Comparison of ENCODE assay signal across 17 cellular contexts in genomic region chr6:44561832-44562496, GRCh38.
DNase-seq lines count a peak whose midpoint lies in the region; ATAC-seq, FAIRE-seq and TF ChIP-seq lines count a peak whose summit lies in the region.
"Had no signal": no experiment of that assay in that cellular context is flagged by ENCODE, and none has a peak within 500 bp of the region (broad histone marks: within the 10 kb centered on the region; RNA-seq: fewer than 3 reads in every experiment).

No MANE protein-coding gene starts in this region.

- no peaks in the 10 kb centered on the region for H3K4me1 ChIP-seq in K562 (replicated peaks in 1 of 2; ENCODE audit: control insufficient read depth in 2 of 2, insufficient read depth in 2 of 2, low read length in 2 of 2)

- no peak for TF ChIP-seq POLR2A in NB4 (IDR thresholded peaks at IDR 0.05; ENCODE audit: extremely low read depth, insufficient read length)
- no peak for TF ChIP-seq POLR2A in K562 (conservative IDR thresholded peaks at IDR 0.05)
- no peak for TF ChIP-seq POLR2A in GM12892 (IDR thresholded peaks at IDR 0.05; ENCODE audit: low read depth, low read length)

- peaks cover 31% of the 10 kb centered on the region for H3K27me3 Mint-ChIP-seq in T-helper 2 cell treated with Interferon-gamma antibody and Interleukin-4, amounts not matched to agents 5 μg/mL and 100 μg/mL, for 36 hours (ENCODE audit: low read depth)

- no TSS peak for BruUV-seq in K562 (replicated peaks; lab: Mats Ljungman, UMichigan)

- POLR2A ChIA-PET in K562 (lab: Yijun Ruan, JAX) = interaction anchor here (1.1 kb wide), 1 partner anchor 8 kb away, joined by 5 read pairs; no protein-coding TSS in a partner anchor

- peak overlapping the region; percentile 44 for H3K4me3 Mint-ChIP-seq in T-helper 2 cell treated with Interferon-gamma antibody and Interleukin-4, amounts not matched to agents 5 μg/mL and 100 μg/mL, for 36 hours

- H3K27ac ChIP-seq in K562 (ENCODE audit: extremely low read depth, low read depth, low read length) = no peak overlapping the region
- H3K27ac ChIP-seq: C4-2B, esophagus muscularis mucosa, VCaP had no signal

- H2AFZ ChIP-seq in K562 (ENCODE audit: low read depth, low read length) = no peak overlapping the region

- no peaks in the 10 kb centered on the region for H3K36me3 ChIP-seq in K562 (ENCODE audit: control insufficient read depth, insufficient read depth, low read length)
- H3K36me3 ChIP-seq: esophagus muscularis mucosa had no signal

- intact Hi-C loops in K562 (cut with micrococcal nuclease) (loop anchor here (10.0 kb wide), 1 partner anchor 87 kb away; no protein-coding TSS in a partner anchor), posterior vena cava (cut with DNase I) (no loop called here)

- CTCF ChIA-PET in K562 (lab: Yijun Ruan, JAX; ENCODE audit: low intra/inter-chr PET ratio) = interaction anchor here (0.5 kb wide), 1 partner anchor 16 kb away, joined by 4 read pairs; no protein-coding TSS in a partner anchor

- H4K20me1 ChIP-seq in K562 (replicated peaks; ENCODE audit: control insufficient read depth, insufficient read depth, low read length) = 0 out of 2 replicates have a peak, but pooled peaks cover 6% of the 10 kb centered on the region

- no peak overlapping the region for H3K9ac ChIP-seq in K562 (ENCODE audit: insufficient read depth in 1 of 2, low read depth in 2 of 2, low read length in 2 of 2)

- WGBS in K562 (ENCODE audit: insufficient coverage, low coverage, missing lambda C conversion rate) = 0% methylated on average over 7 of the region's 7 CpGs

- H3K4me3 ChIP-seq in NB4 (ENCODE audit: low read depth, low read length) (no peak overlapping the region), K562 (no peak overlapping the region)

- no peaks in the 10 kb centered on the region for H3K36me3 Mint-ChIP-seq in T-helper 2 cell treated with Interferon-gamma antibody and Interleukin-4, amounts not matched to agents 5 μg/mL and 100 μg/mL, for 36 hours (ENCODE audit: low read depth)

- H3K9me3 ChIP-seq in K562 (replicated peaks; ENCODE audit: control insufficient read depth, insufficient read depth, low read depth, low read length) = no peaks in the 10 kb centered on the region
- H3K9me3 ChIP-seq: esophagus muscularis mucosa had no signal

- ATAC-seq in K562 = no peak
- no peak for ATAC-seq in GM21723 (IDR thresholded peaks at IDR 0.05; ENCODE audit: unreplicated experiment)
- ATAC-seq: PC-3, right cardiac atrium had no signal

- H3K27ac Mint-ChIP-seq in T-helper 2 cell treated with Interferon-gamma antibody and Interleukin-4, amounts not matched to agents 5 μg/mL and 100 μg/mL, for 36 hours = peak overlapping the region; percentile 47

- H3K9me3 Mint-ChIP-seq in T-helper 2 cell treated with Interferon-gamma antibody and Interleukin-4, amounts not matched to agents 5 μg/mL and 100 μg/mL, for 36 hours = no peaks in the 10 kb centered on the region

- no peak for DNase-seq in T-helper 2 cell treated with Interferon-gamma antibody and Interleukin-4, amounts not matched to agents 5 μg/mL and 100 μg/mL, for 36 hours (ENCODE audit: low spot score)
- DNase-seq in T-helper 2 cell (no peak), NB4 (ENCODE audit: low read depth) (peak; percentile 12), K562 (ENCODE audit: extremely low read depth in 1 of 4, low spot score in 3 of 4) (no peak), retina (peak; percentile 26), posterior vena cava (ENCODE audit: low spot score) (no peak), GM12892 (ENCODE audit: insufficient read length) (no peak)
- DNase-seq: activated naive CD4-positive, alpha-beta T cell treated with anti-CD3 and anti-CD28 coated beads, Interleukin-2, amount 50 U/mL, for 16 hours; GOT3; mesenchymal stem cell; NCI-H510A; PC-3 had no signal

- no peak overlapping the region for H3K4me2 ChIP-seq in K562 (ENCODE audit: insufficient read depth, low read length)

- TF ChIP-seq CTCF in NB4 (IDR thresholded peaks at IDR 0.05; ENCODE audit: low read depth, low read length) (no peak), K562 (IDR thresholded peaks at IDR 0.05 in 2 of 3, conservative IDR thresholded peaks at IDR 0.05 in 1 of 3; ENCODE audit: insufficient read depth in 2 of 3, low read depth in 1 of 3, low read length in 3 of 3) (no peak)

- in situ Hi-C loops in K562 (cut with MboI) = no loop called here

- H3K27me3 ChIP-seq in K562 (ENCODE audit: control insufficient read depth in 2 of 2, insufficient read depth in 2 of 2, low read length in 2 of 2) = peaks cover 31 to 51% of the 10 kb centered on the region in 2 experiments

- TF ChIP-seq RAD21 in K562 (CRISPR knock-in tag; conservative IDR thresholded peaks at IDR 0.05 in 1 of 2, IDR thresholded peaks at IDR 0.05 in 1 of 2) = no peak

- no peak for TF ChIP-seq EP300 in K562 (IDR thresholded peaks at IDR 0.05; ENCODE audit: low read length)

- H3K9me1 ChIP-seq in K562 (ENCODE audit: control insufficient read depth, insufficient read depth, low read length) = no peaks in the 10 kb centered on the region

- no peaks in the 10 kb centered on the region for H3K79me2 ChIP-seq in K562 (ENCODE audit: control insufficient read depth, insufficient read depth, low read length)

- FAIRE-seq in K562 (lab: Jason Lieb, UNC) = no peak
- FAIRE-seq in GM12892 (lab: Jason Lieb, UNC) = no peak

- H3K4me1 Mint-ChIP-seq in T-helper 2 cell treated with Interferon-gamma antibody and Interleukin-4, amounts not matched to agents 5 μg/mL and 100 μg/mL, for 36 hours (ENCODE audit: low read depth) = peaks cover 6% of the 10 kb centered on the region

TF ChIP-seq in K562, 482 proteins besides CTCF, POLR2A, EP300 and RAD21:
- TF ChIP-seq POLR2G (IDR thresholded peaks at IDR 0.05; ENCODE audit: low read depth, low read length) (no peak), MTA2 (IDR thresholded peaks at IDR 0.05; ENCODE audit: low read depth) (no peak), EZH2 (IDR thresholded peaks at IDR 0.05; ENCODE audit: borderline replicate concordance, low read depth, low read length) (0 out of 2 replicates have a peak, but pooled peaks have one; percentile 84), RBFOX2 (IDR thresholded peaks at IDR 0.05; ENCODE audit: low read depth, low read length) (no peak), MCM2 (IDR thresholded peaks at IDR 0.05; ENCODE audit: low read depth) (no peak), ELK1 (CRISPR knock-in tag; IDR thresholded peaks at IDR 0.05) (no peak)

Comparison
In these comparisons a context has a peak if more than half of its experiments do, and no peak if none do; other contexts are left out.
1. DNase-seq: peak in NB4 (single experiment) and retina (single experiment); none in T-helper 2 cell treated with Interferon-gamma antibody and Interleukin-4, amounts not matched to agents 5 μg/mL and 100 μg/mL, for 36 hours (single experiment), T-helper 2 cell (0 of 5), K562 (0 of 4), posterior vena cava (single experiment) and GM12892 (single experiment).